ENCODE assay signal across 8 cellular contexts in genomic region chr4:61200195-61200990, GRCh38. TPM values are rescaled to one million over a fixed set of nuclear protein-coding genes. Genes with fewer than 3 reads are reported as not detected.
DNase-seq lines count a peak whose midpoint lies in the region; ATAC-seq lines count a peak whose summit lies in the region.

Gene ADGRL3, plus strand, starts transcription at chr4:61200326.

- H3K9me3 Mint-ChIP-seq in activated CD8-positive, alpha-beta memory T cell treated with anti-CD3 and anti-CD28 coated beads, Interleukin-2, amount 10 ng/mL, durations not matched to agents 7 days and 5 days (ENCODE audit: low read depth) = peaks cover 4% of the 10 kb centered on the region

- peaks cover 2% of the 10 kb centered on the region for H3K4me1 Mint-ChIP-seq in activated CD8-positive, alpha-beta memory T cell treated with anti-CD3 and anti-CD28 coated beads, Interleukin-2, amount 10 ng/mL, durations not matched to agents 7 days and 5 days

- H3K36me3 Mint-ChIP-seq in activated CD8-positive, alpha-beta memory T cell treated with anti-CD3 and anti-CD28 coated beads, Interleukin-2, amount 10 ng/mL, durations not matched to agents 7 days and 5 days = peaks cover 6% of the 10 kb centered on the region

- DNase-seq in activated CD8-positive, alpha-beta memory T cell treated with anti-CD3 and anti-CD28 coated beads, Interleukin-2, amount 10 ng/mL, durations not matched to agents 7 days and 5 days = no peak
- no peak for DNase-seq in activated CD8-positive, alpha-beta memory T cell treated with anti-CD3 and anti-CD28 coated beads, Interleukin-2, amount 50 U/mL, for 4 hours
- DNase-seq in UCSD-AML1 (lab: John Stamatoyannopoulos, UW; ENCODE audit: unreplicated experiment) = peak; percentile 5
- no peak for DNase-seq in left cardiac atrium
- DNase-seq in posterior vena cava (ENCODE audit: low spot score) = peak; percentile 83

- CTCF ChIA-PET in activated CD8-positive, alpha-beta memory T cell treated with anti-CD3 and anti-CD28 coated beads, Interleukin-2, amount 10 ng/mL, durations not matched to agents 7 days and 5 days (lab: Charles Lee) = no interaction called here

- intact Hi-C loops in left cardiac atrium (cut with DNase I) (no loop called here), posterior vena cava (cut with DNase I) (no loop called here)

- H3K27ac Mint-ChIP-seq in activated CD8-positive, alpha-beta memory T cell treated with anti-CD3 and anti-CD28 coated beads, Interleukin-2, amount 10 ng/mL, durations not matched to agents 7 days and 5 days = peak within 1 kb of the TSS; percentile 35

- no peak for ATAC-seq in activated CD8-positive, alpha-beta memory T cell treated with anti-CD3 and anti-CD28 coated beads, Interleukin-2, amount 10 ng/mL, durations not matched to agents 7 days and 5 days
- ATAC-seq in left cardiac atrium (peak; percentile 53 to 76), GM21381 (IDR thresholded peaks at IDR 0.05; ENCODE audit: unreplicated experiment) (no peak), GM18861 (IDR thresholded peaks at IDR 0.05; ENCODE audit: unreplicated experiment) (no peak), GM19452 (IDR thresholded peaks at IDR 0.05; ENCODE audit: unreplicated experiment) (no peak)

- H3K27me3 Mint-ChIP-seq in activated CD8-positive, alpha-beta memory T cell treated with anti-CD3 and anti-CD28 coated beads, Interleukin-2, amount 10 ng/mL, durations not matched to agents 7 days and 5 days = peaks cover 47% of the 10 kb centered on the region

- H3K4me3 Mint-ChIP-seq in activated CD8-positive, alpha-beta memory T cell treated with anti-CD3 and anti-CD28 coated beads, Interleukin-2, amount 10 ng/mL, durations not matched to agents 7 days and 5 days = peak within 1 kb of the TSS; percentile 51

RNA-seq across cellular contexts. Expression of gene ADGRL3, which starts in this region (rescaled TPM):
- not detected for total RNA-seq in activated CD8-positive, alpha-beta memory T cell treated with anti-CD3 and anti-CD28 coated beads, Interleukin-2, amount 10 ng/mL, durations not matched to agents 7 days and 5 days
- 1 to 10 TPM; 3.7 to 4.9 TPM for total RNA-seq in left cardiac atrium
- 10 to 100 TPM; 48.0 to 54.3 TPM for total RNA-seq in posterior vena cava

Comparison
In these comparisons a context has a peak if more than half of its experiments do, and no peak if none do; other contexts are left out.
1. RNA of gene ADGRL3 (total RNA-seq): 48.0 to 54.3 TPM in posterior vena cava; 3.7 to 4.9 TPM in left cardiac atrium and not detected in activated CD8-positive, alpha-beta memory T cell treated with anti-CD3 and anti-CD28 coated beads, Interleukin-2, amount 10 ng/mL, durations not matched to agents 7 days and 5 days; every median in the first group is over 4 times any median in the second.
2. ATAC-seq: peak in left cardiac atrium (2 of 2); none in activated CD8-positive, alpha-beta memory T cell treated with anti-CD3 and anti-CD28 coated beads, Interleukin-2, amount 10 ng/mL, durations not matched to agents 7 days and 5 days (single experiment), GM21381 (single experiment), GM18861 (single experiment) and GM19452 (single experiment).
3. DNase-seq: peak in UCSD-AML1 (single experiment) and posterior vena cava (single experiment); none in activated CD8-positive, alpha-beta memory T cell treated with anti-CD3 and anti-CD28 coated beads, Interleukin-2, amount 10 ng/mL, durations not matched to agents 7 days and 5 days (single experiment), activated CD8-positive, alpha-beta memory T cell treated with anti-CD3 and anti-CD28 coated beads, Interleukin-2, amount 50 U/mL, for 4 hours (single experiment) and left cardiac atrium (single experiment).